ENCODE assay signal across 4 cellular contexts in the genomic region with DNA sequence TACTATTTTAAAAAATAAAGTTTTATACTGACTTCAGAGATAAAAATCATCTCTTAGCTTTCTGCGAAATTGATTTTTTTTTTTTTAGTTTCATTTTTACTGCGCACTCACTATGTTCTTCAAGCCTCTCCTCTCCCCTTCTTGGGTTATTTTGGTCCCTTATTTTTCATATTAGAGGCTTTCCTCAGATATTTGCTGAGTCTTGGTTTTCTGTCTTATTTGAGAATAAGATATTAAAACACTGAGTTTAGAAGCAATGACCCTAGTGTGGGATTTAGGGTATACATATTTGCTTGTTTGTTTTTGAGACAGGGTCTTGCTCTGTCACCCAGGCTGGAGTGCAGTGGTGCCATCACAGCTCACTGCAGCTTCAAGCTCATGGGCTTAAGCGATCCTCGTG.
A peak's percentile ranks its signal among the peaks of the same experiment; 100 is the strongest.
TF ChIP-seq lines count a peak whose summit lies in the region.

No MANE protein-coding gene starts in this region.

TF ChIP-seq in HepG2, 621 proteins besides CTCF, POLR2A, EP300 and RAD21:
- TF ChIP-seq ERF (CRISPR knock-in tag; IDR thresholded peaks at IDR 0.05) (no peak), ZBTB8A (CRISPR knock-in tag; IDR thresholded peaks at IDR 0.05; ENCODE audit: borderline replicate concordance, low read depth) (no peak), RARA (CRISPR knock-in tag; IDR thresholded peaks at IDR 0.05) (no peak), SOX5 (CRISPR knock-in tag; IDR thresholded peaks at IDR 0.05; ENCODE audit: borderline replicate concordance) (no peak), DNMT1 (CRISPR knock-in tag; IDR thresholded peaks at IDR 0.05) (no peak), MAFK (conservative IDR thresholded peaks at IDR 0.05 in 1 of 2, IDR thresholded peaks at IDR 0.05 in 1 of 2; ENCODE audit: low read length in 2 of 2) (peak; percentile 21 to 35; a peak in 1 of 4 replicates)
- TF ChIP-seq, protein P1, sequence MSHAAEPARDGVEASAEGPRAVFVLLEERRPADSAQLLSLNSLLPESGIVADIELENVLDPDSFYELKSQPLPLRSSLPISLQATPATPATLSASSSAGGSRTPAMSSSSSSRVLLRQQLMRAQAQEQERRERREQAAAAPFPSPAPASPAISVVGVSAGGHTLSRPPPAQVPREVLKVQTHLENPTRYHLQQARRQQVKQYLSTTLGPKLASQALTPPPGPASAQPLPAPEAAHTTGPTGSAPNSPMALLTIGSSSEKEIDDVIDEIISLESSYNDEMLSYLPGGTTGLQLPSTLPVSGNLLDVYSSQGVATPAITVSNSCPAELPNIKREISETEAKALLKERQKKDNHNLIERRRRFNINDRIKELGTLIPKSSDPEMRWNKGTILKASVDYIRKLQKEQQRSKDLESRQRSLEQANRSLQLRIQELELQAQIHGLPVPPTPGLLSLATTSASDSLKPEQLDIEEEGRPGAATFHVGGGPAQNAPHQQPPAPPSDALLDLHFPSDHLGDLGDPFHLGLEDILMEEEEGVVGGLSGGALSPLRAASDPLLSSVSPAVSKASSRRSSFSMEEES (CRISPR knock-in tag; IDR thresholded peaks at IDR 0.05): no peak
- TF ChIP-seq, protein P2, sequence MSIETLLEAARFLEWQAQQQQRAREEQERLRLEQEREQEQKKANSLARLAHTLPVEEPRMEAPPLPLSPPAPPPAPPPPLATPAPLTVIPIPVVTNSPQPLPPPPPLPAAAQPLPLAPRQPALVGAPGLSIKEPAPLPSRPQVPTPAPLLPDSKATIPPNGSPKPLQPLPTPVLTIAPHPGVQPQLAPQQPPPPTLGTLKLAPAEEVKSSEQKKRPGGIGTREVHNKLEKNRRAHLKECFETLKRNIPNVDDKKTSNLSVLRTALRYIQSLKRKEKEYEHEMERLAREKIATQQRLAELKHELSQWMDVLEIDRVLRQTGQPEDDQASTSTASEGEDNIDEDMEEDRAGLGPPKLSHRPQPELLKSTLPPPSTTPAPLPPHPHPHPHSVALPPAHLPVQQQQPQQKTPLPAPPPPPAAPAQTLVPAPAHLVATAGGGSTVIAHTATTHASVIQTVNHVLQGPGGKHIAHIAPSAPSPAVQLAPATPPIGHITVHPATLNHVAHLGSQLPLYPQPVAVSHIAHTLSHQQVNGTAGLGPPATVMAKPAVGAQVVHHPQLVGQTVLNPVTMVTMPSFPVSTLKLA (IDR thresholded peaks at IDR 0.05): no peak

TF ChIP-seq in A549, 52 proteins besides CTCF, POLR2A, EP300 and RAD21:
- TF ChIP-seq JUNB (IDR thresholded peaks at IDR 0.05) (no peak), SREBF2 (IDR thresholded peaks at IDR 0.05) (no peak), NR3C1 (IDR thresholded peaks at IDR 0.05) (no peak), MAFK (IDR thresholded peaks at IDR 0.05; ENCODE audit: partially characterized antibody) (peak; percentile 26), KDM5A (IDR thresholded peaks at IDR 0.05) (no peak), MYC (IDR thresholded peaks at IDR 0.05; ENCODE audit: borderline replicate concordance, low read length) (no peak)
TF ChIP-seq in A549: peak in this region for 1.

TF ChIP-seq in K562, 482 proteins besides CTCF, POLR2A, EP300 and RAD21:
- TF ChIP-seq MAFG (tag; conservative IDR thresholded peaks at IDR 0.05) (peak; percentile 50; the same call in 1 of the 2 replicates), ZNF316 (IDR thresholded peaks at IDR 0.05) (peak; percentile 83), KHSRP (IDR thresholded peaks at IDR 0.05) (0 out of 2 replicates have a peak, but pooled peaks have one; percentile 1), WHSC1 (IDR thresholded peaks at IDR 0.05; ENCODE audit: low read length) (no peak), ZBTB8A (IDR thresholded peaks at IDR 0.05; ENCODE audit: partially characterized antibody) (no peak), ZNF507 (tag; conservative IDR thresholded peaks at IDR 0.05) (no peak), MAFF (IDR thresholded peaks at IDR 0.05; ENCODE audit: low read length) (peak; percentile 32; the same call in 1 of the 2 replicates), C11orf30 (IDR thresholded peaks at IDR 0.05; ENCODE audit: low read depth) (peak; percentile 63), ETS2 (tag; IDR thresholded peaks at IDR 0.05; ENCODE audit: borderline replicate concordance, poor library complexity, severe bottlenecking) (no peak), ZZZ3 (IDR thresholded peaks at IDR 0.05) (no peak)

TF ChIP-seq in GM12891, 5 proteins besides CTCF, POLR2A, EP300 and RAD21:
- TF ChIP-seq SPI1 (IDR thresholded peaks at IDR 0.05; ENCODE audit: low read depth, low read length): no peak
- no peak for TF ChIP-seq TAF1 (IDR thresholded peaks at IDR 0.05; ENCODE audit: low read depth, low read length)
- TF ChIP-seq POU2F2 (IDR thresholded peaks at IDR 0.05; ENCODE audit: low read depth, low read length): no peak
- no peak for TF ChIP-seq PAX5 (IDR thresholded peaks at IDR 0.05; ENCODE audit: insufficient read depth, low read length, severe bottlenecking)
- no peak for TF ChIP-seq POLR2AphosphoS5 (IDR thresholded peaks at IDR 0.05; ENCODE audit: low read depth, low read length)
